Comparison of ENCODE assay signal across 8 cellular contexts in genomic region chr15:85329561-85330421, GRCh38. TPM values are rescaled to one million over a fixed set of nuclear protein-coding genes. Genes with fewer than 3 reads are reported as not detected.
DNase-seq lines count a peak whose midpoint lies in the region; ATAC-seq and TF ChIP-seq lines count a peak whose summit lies in the region.

No MANE protein-coding gene starts in this region.

- H3K27me3 ChIP-seq in AG04450 (ENCODE audit: control insufficient read depth, insufficient read depth, low read length) = no peaks in the 10 kb centered on the region

- TF ChIP-seq CTCF in AG04450 (IDR thresholded peaks at IDR 0.05; ENCODE audit: low read depth, low read length) (no peak), choroid plexus epithelial cell (conservative IDR thresholded peaks at IDR 0.05; ENCODE audit: low read depth, low read length) (no peak)

- ATAC-seq in GM18858 (IDR thresholded peaks at IDR 0.05; ENCODE audit: unreplicated experiment) (peak; percentile 47), HG02970 (IDR thresholded peaks at IDR 0.05; ENCODE audit: low FRiP score, unreplicated experiment) (peak; percentile 56)

- peak overlapping the region; percentile 86 for H3K27ac ChIP-seq in AG04450 (ENCODE audit: low read depth, low read length)

- POLR2A ChIA-PET in AG04450 (lab: Yijun Ruan, JAX) = interaction anchor here (2.7 kb wide), 1 partner anchor 12 kb away, joined by 16 read pairs; no protein-coding TSS in a partner anchor

- H3K9me3 ChIP-seq in AG04450 (ENCODE audit: control insufficient read depth, insufficient read depth, low read length) = peaks cover 4% of the 10 kb centered on the region; the same call in 1 of the 2 replicates

- H3K4me3 ChIP-seq in AG04450 (ENCODE audit: low read depth, low read length) (peak overlapping the region; percentile 66), choroid plexus epithelial cell (ENCODE audit: low read depth, low read length) (peak overlapping the region; percentile 54)

- DNase-seq in AG04450 (ENCODE audit: low read depth, low spot score) (no peak), SIG-M5 (lab: John Stamatoyannopoulos, UW) (peak; percentile 50), choroid plexus epithelial cell (ENCODE audit: low read depth) (peak; percentile 83), myocyte (ENCODE audit: low read depth) (peak; percentile 77), UCSD-AML1 (lab: John Stamatoyannopoulos, UW; ENCODE audit: unreplicated experiment) (no peak), cerebellum (ENCODE audit: low spot score) (no peak)

- CTCF ChIA-PET in AG04450 (lab: Charles Lee) = interaction anchor here (0.6 to 2.2 kb wide), 10 partner anchors 17 to 510 kb away, joined by 3 to 13 read pairs (median 4); no protein-coding TSS in a partner anchor

RNA-seq across cellular contexts. Expression of gene AKAP13, which starts 50.6 kb away (rescaled TPM):
- 15.5 and 21.9 TPM in 2 replicates for polyA plus RNA-seq in AG04450 (2011; rRNA removed)
- polyA minus RNA-seq in AG04450 (2011; rRNA and poly(A)+ RNA removed) = 94.0 and 97.6 TPM in 2 replicates
- 166 and 201 TPM in 2 replicates for total RNA-seq in myocyte
- 54.1 TPM for polyA plus RNA-seq in myocyte (2012)
- 96.0 TPM for total RNA-seq in cerebellum

Comparison
In these comparisons a context has a peak if more than half of its experiments do, and no peak if none do; other contexts are left out.
1. DNase-seq: peak in SIG-M5 (single experiment), choroid plexus epithelial cell (single experiment) and myocyte (single experiment); none in AG04450 (single experiment), UCSD-AML1 (single experiment) and cerebellum (single experiment).